8 cellular contexts compared by ENCODE assay signal in genomic region chr2:112690853-112691390, GRCh38. TPM values are rescaled to one million over a fixed set of nuclear protein-coding genes. Genes with fewer than 3 reads are reported as not detected.
DNase-seq lines count a peak whose midpoint lies in the region; ATAC-seq and TF ChIP-seq lines count a peak whose summit lies in the region.

No MANE protein-coding gene starts in this region.

- H4K8ac ChIP-seq in neuronal stem cell (ENCODE audit: low read depth, low read length) = no peak overlapping the region

- H2AK5ac ChIP-seq in neuronal stem cell (ENCODE audit: low read depth, low read length) = no peak overlapping the region

- peak overlapping the region; percentile 68 to 76 for H3K4me3 Mint-ChIP-seq in activated T-cell treated with anti-CD3 and anti-CD28 coated beads, Interleukin-2, amount 50 U/mL, for 72 hours

- no peaks in the 10 kb centered on the region for H3K27me3 Mint-ChIP-seq in activated T-cell treated with anti-CD3 and anti-CD28 coated beads, Interleukin-2, amount 50 U/mL, for 72 hours (ENCODE audit: low read depth)

- peaks cover 47 to 49% of the 10 kb centered on the region in 2 experiments for H3K4me1 ChIP-seq in neutrophil (ENCODE audit: control insufficient read depth in 1 of 2, insufficient read depth in 1 of 2, low read depth in 1 of 2, low read length in 1 of 2)
- peaks cover 0 to 4% of the 10 kb centered on the region in 2 donors for H3K4me1 ChIP-seq in thyroid gland
- peaks cover 4 to 9% of the 10 kb centered on the region in 2 donors for H3K4me1 ChIP-seq in neuronal stem cell (ENCODE audit: control insufficient read depth in 2 of 2, insufficient read depth in 1 of 2, low read depth in 1 of 2, low read length in 2 of 2)

- no peaks in the 10 kb centered on the region for H3K9me3 Mint-ChIP-seq in activated T-cell treated with anti-CD3 and anti-CD28 coated beads, Interleukin-2, amount 50 U/mL, for 72 hours

- H2BK12ac ChIP-seq in neuronal stem cell (ENCODE audit: low read length) = no peak overlapping the region

- peak; percentile 41 for ATAC-seq in HG03159 (IDR thresholded peaks at IDR 0.05; ENCODE audit: unreplicated experiment)
- peak; percentile 60 to 65 for ATAC-seq in activated T-cell treated with anti-CD3 and anti-CD28 coated beads, Interleukin-2, amount 50 U/mL, for 72 hours (replicated peaks in 1 of 2)

- H3K14ac ChIP-seq in neuronal stem cell (ENCODE audit: low read length) = no peak overlapping the region

- peak overlapping the region; percentile 83 for H3K27ac ChIP-seq in neutrophil
- H3K27ac ChIP-seq in thyroid gland = no peak overlapping the region
- H3K27ac ChIP-seq in neuronal stem cell (replicated peaks; ENCODE audit: low read length) = no peak overlapping the region

- H3K27ac Mint-ChIP-seq in activated T-cell treated with anti-CD3 and anti-CD28 coated beads, Interleukin-2, amount 50 U/mL, for 72 hours = no peak overlapping the region

- peaks cover 36% of the 10 kb centered on the region for H3K4me1 Mint-ChIP-seq in activated T-cell treated with anti-CD3 and anti-CD28 coated beads, Interleukin-2, amount 50 U/mL, for 72 hours (ENCODE audit: low read depth)

- no peak overlapping the region for H3K4ac ChIP-seq in neuronal stem cell (ENCODE audit: low read length)

- TF ChIP-seq POLR2A in thyroid gland (IDR thresholded peaks at IDR 0.05) = no peak

- no peak overlapping the region for H3K23ac ChIP-seq in neuronal stem cell (ENCODE audit: low read depth, low read length, poor library complexity)

- DNase-seq in GM06990 (ENCODE audit: extremely low read depth, insufficient read length) (peak; percentile 58), RKO (ENCODE audit: low spot score) (peak; percentile 90), fibroblast of pulmonary artery (ENCODE audit: low read depth) (peak; percentile 67), thyroid gland (peak; percentile 69 to 70), neuronal stem cell (ENCODE audit: low spot score) (no peak)
- DNase-seq in activated T-cell treated with anti-CD3 and anti-CD28 coated beads, Interleukin-2, amount 50 U/mL, for 72 hours = peak; percentile 70 to 75

- intact Hi-C loops in thyroid gland (cut with DNase I) = no loop called here

- no peak overlapping the region for H3K4me2 ChIP-seq in neuronal stem cell (ENCODE audit: insufficient read depth, low read length, poor library complexity, severe bottlenecking)

- H3K4me3 ChIP-seq in GM06990 (replicated peaks; ENCODE audit: low read depth, low read length) (no peak overlapping the region), fibroblast of pulmonary artery (replicated peaks; ENCODE audit: low read depth, low read length) (no peak overlapping the region), neutrophil (ENCODE audit: low read depth in 1 of 2, low read length in 1 of 2) (peak overlapping the region; percentile 44 to 55), thyroid gland (replicated peaks in 1 of 3) (no peak overlapping the region), neuronal stem cell (ENCODE audit: low read length in 2 of 2) (no peak overlapping the region)

- no peak overlapping the region for H2BK15ac ChIP-seq in neuronal stem cell (ENCODE audit: low read length)

- H3K9ac ChIP-seq in neuronal stem cell (ENCODE audit: low read depth, low read length, poor library complexity) = no peak overlapping the region

- H2BK120ac ChIP-seq in neuronal stem cell (ENCODE audit: low read depth, low read length) = no peak overlapping the region

- no peaks in the 10 kb centered on the region for H3K36me3 Mint-ChIP-seq in activated T-cell treated with anti-CD3 and anti-CD28 coated beads, Interleukin-2, amount 50 U/mL, for 72 hours (ENCODE audit: insufficient read depth in 2 of 2)

- H3K79me1 ChIP-seq in neuronal stem cell (ENCODE audit: low read depth, low read length) = no peaks in the 10 kb centered on the region

- H3K27me3 ChIP-seq in GM06990 (replicated peaks; ENCODE audit: control insufficient read depth, insufficient read depth, low read length) = no peaks in the 10 kb centered on the region
- H3K27me3 ChIP-seq in neutrophil = no peaks in the 10 kb centered on the region
- no peaks in the 10 kb centered on the region for H3K27me3 ChIP-seq in thyroid gland
- H3K27me3 ChIP-seq in neuronal stem cell (ENCODE audit: control insufficient read depth in 3 of 3, insufficient read depth in 3 of 3, low read depth in 1 of 3, low read length in 3 of 3) = peaks cover 0 to 2% (median 0%) of the 10 kb centered on the region in 3 experiments

- no peaks in the 10 kb centered on the region for H3K36me3 ChIP-seq in GM06990 (ENCODE audit: control insufficient read depth, insufficient read depth, low read length)
- no peaks in the 10 kb centered on the region for H3K36me3 ChIP-seq in neutrophil
- H3K36me3 ChIP-seq in thyroid gland = no peaks in the 10 kb centered on the region
- no peaks in the 10 kb centered on the region for H3K36me3 ChIP-seq in neuronal stem cell (replicated peaks in 1 of 2; ENCODE audit: control insufficient read depth in 2 of 2, insufficient read depth in 2 of 2, low read length in 2 of 2)

- H3K18ac ChIP-seq in neuronal stem cell (ENCODE audit: low read length) = no peak overlapping the region

- no peak overlapping the region for H2BK5ac ChIP-seq in neuronal stem cell (ENCODE audit: low read length)

- WGBS in thyroid gland, 2 donors = 42 to 63% methylated on average over 8 to 9 of the region's 9 CpGs
- no CpG with 5 or more reads among the region's 9 CpGs for WGBS in neuronal stem cell (ENCODE audit: extremely low coverage in 2 of 2, insufficient read length in 2 of 2, insufficient replicate concordance in 1 of 2), 2 donors

- peak; percentile 59 for TF ChIP-seq CTCF in GM06990 (IDR thresholded peaks at IDR 0.05; ENCODE audit: insufficient read depth, low read length, poor library complexity, severe bottlenecking)
- TF ChIP-seq CTCF in fibroblast of pulmonary artery (IDR thresholded peaks at IDR 0.05; ENCODE audit: low read length, missing control alignments) = peak; percentile 57
- TF ChIP-seq CTCF in neutrophil (IDR thresholded peaks at IDR 0.05) = peak; percentile 91
- TF ChIP-seq CTCF in thyroid gland (IDR thresholded peaks at IDR 0.05) = peak; percentile 14 to 82 (median 74)

- H3K9me3 ChIP-seq in neutrophil = no peaks in the 10 kb centered on the region
- H3K9me3 ChIP-seq in thyroid gland = no peaks in the 10 kb centered on the region
- H3K9me3 ChIP-seq in neuronal stem cell (replicated peaks in 1 of 2; ENCODE audit: control insufficient read depth in 2 of 2, insufficient read depth in 1 of 2, low read depth in 1 of 2, low read length in 2 of 2) = no peaks in the 10 kb centered on the region

- no peak overlapping the region for H2AFZ ChIP-seq in neuronal stem cell (ENCODE audit: low read length)

- H4K91ac ChIP-seq in neuronal stem cell (ENCODE audit: low read depth, low read length, poor library complexity) = no peak overlapping the region

RNA-seq across cellular contexts. Expression of gene NT5DC4, which starts 29.9 kb away (rescaled TPM):
- total RNA-seq in activated T-cell treated with anti-CD3 and anti-CD28 coated beads, Interleukin-2, amount 50 U/mL, for 72 hours = 1 to 10 TPM in 1 of 2 donors, not detected in 1; 1.2 TPM
- total RNA-seq in thyroid gland = not detected
- not detected for polyA plus RNA-seq in neuronal stem cell (2013, experiment 1 of 2)
- polyA plus RNA-seq in neuronal stem cell (2013, experiment 2 of 2) = not detected

RNA-seq across cellular contexts. Expression of gene SLC20A1, which starts 45.2 kb away (rescaled TPM):
- 10 to 100 TPM; 54.3 to 66.1 TPM for total RNA-seq in activated T-cell treated with anti-CD3 and anti-CD28 coated beads, Interleukin-2, amount 50 U/mL, for 72 hours
- total RNA-seq in thyroid gland = 10 to 100 TPM; 15.6 to 40.3 (median 23.9) TPM
- polyA plus RNA-seq in neuronal stem cell (2013, experiment 1 of 2) = 37.4 TPM
- polyA plus RNA-seq in neuronal stem cell (2013, experiment 2 of 2) = 38.3 TPM

Comparison
In these comparisons a context has a peak if more than half of its experiments do, and no peak if none do; other contexts are left out.
1. H3K4me3 ChIP-seq: peak in neutrophil (2 of 2); none in GM06990 (single experiment), fibroblast of pulmonary artery (single experiment), thyroid gland (0 of 3) and neuronal stem cell (0 of 2).
2. Peak in every context shown above with its lines, with median percentiles within 50 percentile points of each other: CTCF ChIP-seq.